10 cellular contexts compared by ENCODE assay signal in genomic region chr12:6181583-6182278, GRCh38. TPM values are rescaled to one million over a fixed set of nuclear protein-coding genes. Genes with fewer than 3 reads are reported as not detected.
DNase-seq lines count a peak whose midpoint lies in the region; ATAC-seq and TF ChIP-seq lines count a peak whose summit lies in the region.
"Had no signal": no experiment of that assay in that cellular context is flagged by ENCODE, and none has a peak within 500 bp of the region (broad histone marks: within the 10 kb centered on the region; RNA-seq: fewer than 3 reads in every experiment).

No MANE protein-coding gene starts in this region.

- H3K27ac Mint-ChIP-seq in activated naive CD8-positive, alpha-beta T cell: peak overlapping the region; percentile 67
- H3K27ac Mint-ChIP-seq in activated naive CD8-positive, alpha-beta T cell treated with anti-CD3 and anti-CD28 coated beads for 36 hours: no peak overlapping the region
- no peak overlapping the region for H3K27ac Mint-ChIP-seq in activated CD4-positive, alpha-beta memory T cell treated with anti-CD3 and anti-CD28 coated beads, Interleukin-2, amount 10 ng/mL, durations not matched to agents 7 days and 5 days
- H3K27ac Mint-ChIP-seq: activated CD4-positive, alpha-beta T cell treated with anti-CD3 and anti-CD28 coated beads, Interleukin-2, amount 10 ng/mL, durations not matched to agents 24 days and 14 days had no signal

- no peak overlapping the region for H3K23ac ChIP-seq in neuronal stem cell (ENCODE audit: low read depth, low read length, poor library complexity)

- peak overlapping the region; percentile 82 for H2BK12ac ChIP-seq in neuronal stem cell (ENCODE audit: low read length)

- H3K4me1 Mint-ChIP-seq in activated naive CD8-positive, alpha-beta T cell (ENCODE audit: low read depth): no peaks in the 10 kb centered on the region
- H3K4me1 Mint-ChIP-seq in activated naive CD8-positive, alpha-beta T cell treated with anti-CD3 and anti-CD28 coated beads for 36 hours: no peaks in the 10 kb centered on the region
- H3K4me1 Mint-ChIP-seq in activated CD4-positive, alpha-beta memory T cell treated with anti-CD3 and anti-CD28 coated beads, Interleukin-2, amount 10 ng/mL, durations not matched to agents 7 days and 5 days: no peaks in the 10 kb centered on the region
- H3K4me1 Mint-ChIP-seq: activated CD4-positive, alpha-beta T cell treated with anti-CD3 and anti-CD28 coated beads, Interleukin-2, amount 10 ng/mL, durations not matched to agents 24 days and 14 days had no signal

- H3K9me3 Mint-ChIP-seq in activated naive CD8-positive, alpha-beta T cell (ENCODE audit: low read depth): no peaks in the 10 kb centered on the region
- no peaks in the 10 kb centered on the region for H3K9me3 Mint-ChIP-seq in activated naive CD8-positive, alpha-beta T cell treated with anti-CD3 and anti-CD28 coated beads for 36 hours
- H3K9me3 Mint-ChIP-seq in activated CD4-positive, alpha-beta memory T cell treated with anti-CD3 and anti-CD28 coated beads, Interleukin-2, amount 10 ng/mL, durations not matched to agents 7 days and 5 days: no peaks in the 10 kb centered on the region
- H3K9me3 Mint-ChIP-seq: activated CD4-positive, alpha-beta T cell treated with anti-CD3 and anti-CD28 coated beads, Interleukin-2, amount 10 ng/mL, durations not matched to agents 24 days and 14 days had no signal

- no peak overlapping the region for H4K8ac ChIP-seq in neuronal stem cell (ENCODE audit: low read depth, low read length)

- H2BK5ac ChIP-seq in neuronal stem cell (ENCODE audit: low read length): no peak overlapping the region

- peak overlapping the region; percentile 10 for H2AFZ ChIP-seq in neuronal stem cell (ENCODE audit: low read length)

- H3K4me3 ChIP-seq in dorsolateral prefrontal cortex (peak overlapping the region in 3 of 59 donors; percentile 5 to 20 (median 11)), neuronal stem cell (ENCODE audit: low read length in 2 of 2) (no peak overlapping the region), upper lobe of left lung (no peak overlapping the region)

- H2AK5ac ChIP-seq in neuronal stem cell (ENCODE audit: low read depth, low read length): no peak overlapping the region

- H3K79me1 ChIP-seq in neuronal stem cell (ENCODE audit: low read depth, low read length): no peaks in the 10 kb centered on the region

- no CpG with 5 or more reads among the region's 17 CpGs for WGBS in neuronal stem cell (ENCODE audit: extremely low coverage in 2 of 2, insufficient read length in 2 of 2, insufficient replicate concordance in 1 of 2), 2 donors
- 48 to 50% methylated on average over 17 of the region's 17 CpGs for WGBS in upper lobe of left lung, 2 donors

- H3K36me3 Mint-ChIP-seq in activated naive CD8-positive, alpha-beta T cell: no peaks in the 10 kb centered on the region
- no peaks in the 10 kb centered on the region for H3K36me3 Mint-ChIP-seq in activated naive CD8-positive, alpha-beta T cell treated with anti-CD3 and anti-CD28 coated beads for 36 hours
- no peaks in the 10 kb centered on the region for H3K36me3 Mint-ChIP-seq in activated CD4-positive, alpha-beta memory T cell treated with anti-CD3 and anti-CD28 coated beads, Interleukin-2, amount 10 ng/mL, durations not matched to agents 7 days and 5 days (ENCODE audit: low read depth)

- POLR2A ChIA-PET in activated CD4-positive, alpha-beta memory T cell treated with anti-CD3 and anti-CD28 coated beads, Interleukin-2, amount 10 ng/mL, durations not matched to agents 7 days and 5 days (lab: Charles Lee): no interaction called here

- no peak overlapping the region for H2BK120ac ChIP-seq in neuronal stem cell (ENCODE audit: low read depth, low read length)

- H3K4me1 ChIP-seq in neuronal stem cell (ENCODE audit: control insufficient read depth in 2 of 2, insufficient read depth in 1 of 2, low read depth in 1 of 2, low read length in 2 of 2) (peaks cover 26 to 29% of the 10 kb centered on the region in 2 donors), upper lobe of left lung (peaks cover 47 to 53% (median 49%) of the 10 kb centered on the region in 4 donors)

- CTCF ChIA-PET in activated CD4-positive, alpha-beta memory T cell treated with anti-CD3 and anti-CD28 coated beads, Interleukin-2, amount 10 ng/mL, durations not matched to agents 7 days and 5 days (lab: Charles Lee): no interaction called here

- no peaks in the 10 kb centered on the region for H3K27me3 Mint-ChIP-seq in activated naive CD8-positive, alpha-beta T cell
- no peaks in the 10 kb centered on the region for H3K27me3 Mint-ChIP-seq in activated naive CD8-positive, alpha-beta T cell treated with anti-CD3 and anti-CD28 coated beads for 36 hours
- H3K27me3 Mint-ChIP-seq in activated CD4-positive, alpha-beta memory T cell treated with anti-CD3 and anti-CD28 coated beads, Interleukin-2, amount 10 ng/mL, durations not matched to agents 7 days and 5 days: peaks cover 13% of the 10 kb centered on the region

- H3K9ac ChIP-seq in neuronal stem cell (ENCODE audit: low read depth, low read length, poor library complexity): no peak overlapping the region

- no peak for DNase-seq in activated naive CD8-positive, alpha-beta T cell treated with anti-CD3 and anti-CD28 coated beads for 36 hours
- DNase-seq in dorsolateral prefrontal cortex (peak in 2 of 10 donors; percentile 26 to 41), neuronal stem cell (ENCODE audit: low spot score) (no peak), upper lobe of left lung (no peak), NCI-H69 (lab: John Stamatoyannopoulos, UW) (no peak)
- no peak for DNase-seq in activated CD4-positive, alpha-beta memory T cell treated with anti-CD3 and anti-CD28 coated beads, Interleukin-2, amount 10 ng/mL, durations not matched to agents 7 days and 5 days
- DNase-seq: activated CD4-positive, alpha-beta T cell treated with anti-CD3 and anti-CD28 coated beads, Interleukin-2, amount 10 ng/mL, durations not matched to agents 24 days and 14 days; stimulated activated CD4-positive, alpha-beta T cell treated with anti-CD3 and anti-CD28 coated beads, Interleukin-1b, Interleukin-23, amount 100 ng/mL, for 48 hours had no signal

- peak overlapping the region; percentile 20 for H3K18ac ChIP-seq in neuronal stem cell (ENCODE audit: low read length)

- H3K36me3 ChIP-seq in neuronal stem cell (replicated peaks in 1 of 2; ENCODE audit: control insufficient read depth in 2 of 2, insufficient read depth in 2 of 2, low read length in 2 of 2): no peaks in the 10 kb centered on the region
- no peaks in the 10 kb centered on the region for H3K36me3 ChIP-seq in upper lobe of left lung

- ATAC-seq in upper lobe of left lung (ENCODE audit: low FRiP score in 2 of 2) (no peak), GM18498 (IDR thresholded peaks at IDR 0.05; ENCODE audit: unreplicated experiment) (no peak)

- TF ChIP-seq EP300 in upper lobe of left lung (IDR thresholded peaks at IDR 0.05): peak in 1 of 4 donors; percentile 40

- peak overlapping the region in 58 of 59 donors; percentile 6 to 87 (median 74) for H3K27ac ChIP-seq in dorsolateral prefrontal cortex
- no peak overlapping the region for H3K27ac ChIP-seq in neuronal stem cell (replicated peaks; ENCODE audit: low read length)
- peak overlapping the region; percentile 60 to 85 (median 82) for H3K27ac ChIP-seq in upper lobe of left lung

- peak overlapping the region; percentile 71 for H2BK15ac ChIP-seq in neuronal stem cell (ENCODE audit: low read length)

- H3K4me2 ChIP-seq in neuronal stem cell (ENCODE audit: insufficient read depth, low read length, poor library complexity, severe bottlenecking): no peak overlapping the region

- no peak overlapping the region for H3K14ac ChIP-seq in neuronal stem cell (ENCODE audit: low read length)

- H3K4me3 Mint-ChIP-seq in activated naive CD8-positive, alpha-beta T cell: no peak overlapping the region
- no peak overlapping the region for H3K4me3 Mint-ChIP-seq in activated naive CD8-positive, alpha-beta T cell treated with anti-CD3 and anti-CD28 coated beads for 36 hours
- H3K4me3 Mint-ChIP-seq in activated CD4-positive, alpha-beta memory T cell treated with anti-CD3 and anti-CD28 coated beads, Interleukin-2, amount 10 ng/mL, durations not matched to agents 7 days and 5 days: no peak overlapping the region
- H3K4me3 Mint-ChIP-seq: activated CD4-positive, alpha-beta T cell treated with anti-CD3 and anti-CD28 coated beads, Interleukin-2, amount 10 ng/mL, durations not matched to agents 24 days and 14 days had no signal

- H3K27me3 ChIP-seq in dorsolateral prefrontal cortex (no peaks in the 10 kb centered on the region), neuronal stem cell (ENCODE audit: control insufficient read depth in 3 of 3, insufficient read depth in 3 of 3, low read depth in 1 of 3, low read length in 3 of 3) (no peaks in the 10 kb centered on the region), upper lobe of left lung (no peaks in the 10 kb centered on the region)

- H3K9me3 ChIP-seq in neuronal stem cell (replicated peaks in 1 of 2; ENCODE audit: control insufficient read depth in 2 of 2, insufficient read depth in 1 of 2, low read depth in 1 of 2, low read length in 2 of 2) (no peaks in the 10 kb centered on the region), upper lobe of left lung (no peaks in the 10 kb centered on the region)

- intact Hi-C loops in dorsolateral prefrontal cortex (cut with DNase I): no loop called here

- no peak overlapping the region for H4K91ac ChIP-seq in neuronal stem cell (ENCODE audit: low read depth, low read length, poor library complexity)

- no peak overlapping the region for H3K4ac ChIP-seq in neuronal stem cell (ENCODE audit: low read length)

- no peak for TF ChIP-seq CTCF in dorsolateral prefrontal cortex (IDR thresholded peaks at IDR 0.05 in 54 of 56, conservative IDR thresholded peaks at IDR 0.05 in 2 of 56; ENCODE audit: low read depth in 1 of 56, partially characterized antibody in 56 of 56)
- no peak for TF ChIP-seq CTCF in upper lobe of left lung (IDR thresholded peaks at IDR 0.05)

- no peak for TF ChIP-seq POLR2A in upper lobe of left lung (IDR thresholded peaks at IDR 0.05)

RNA-seq across cellular contexts. Expression of gene CD9, which starts 18.5 kb away (rescaled TPM):
- 10 to 100 TPM; 16.2 to 18.1 TPM for total RNA-seq in activated naive CD8-positive, alpha-beta T cell treated with anti-CD3 and anti-CD28 coated beads for 36 hours
- total RNA-seq in dorsolateral prefrontal cortex (100 to 1,000 TPM in 60 of 120 experiments, 10 to 100 TPM in 60; 29.3 to 364 (median 99.0) TPM), upper lobe of left lung (100 to 1,000 TPM in 5 of 6 donors, 10 to 100 TPM in 1; 96.4 to 716 (median 484) TPM)
- polyA plus RNA-seq in neuronal stem cell (2013, experiment 1 of 2): 6.3 TPM
- polyA plus RNA-seq in neuronal stem cell (2013, experiment 2 of 2): 6.4 TPM
- total RNA-seq in activated CD4-positive, alpha-beta memory T cell treated with anti-CD3 and anti-CD28 coated beads, Interleukin-2, amount 10 ng/mL, durations not matched to agents 7 days and 5 days: 1 to 10 TPM in 1 of 2 experiments, under 1 TPM in 1; 0.90 to 1.0 TPM

RNA-seq across cellular contexts. Expression of gene VWF, which starts 57.3 kb away (rescaled TPM):
- under 1 TPM; 0.24 to 0.25 TPM for total RNA-seq in activated naive CD8-positive, alpha-beta T cell treated with anti-CD3 and anti-CD28 coated beads for 36 hours
- total RNA-seq in dorsolateral prefrontal cortex: 100 to 1,000 TPM in 52 of 120 experiments, 10 to 100 TPM in 68; 40.1 to 267 (median 91.6) TPM
- polyA plus RNA-seq in neuronal stem cell (2013, experiment 1 of 2): 0.24 TPM
- 0.25 TPM for polyA plus RNA-seq in neuronal stem cell (2013, experiment 2 of 2)
- total RNA-seq in upper lobe of left lung: 100 to 1,000 TPM; 292 to 543 (median 360) TPM
- total RNA-seq in activated CD4-positive, alpha-beta memory T cell treated with anti-CD3 and anti-CD28 coated beads, Interleukin-2, amount 10 ng/mL, durations not matched to agents 7 days and 5 days: not detected
- total RNA-seq: activated CD4-positive, alpha-beta T cell treated with anti-CD3 and anti-CD28 coated beads, Interleukin-2, amount 10 ng/mL, durations not matched to agents 24 days and 14 days had no signal

Comparison
In these comparisons a context has a peak if more than half of its experiments do, and no peak if none do; other contexts are left out.
1. RNA of gene CD9, which starts 18.5 kb away (total RNA-seq): 96.4 to 716 TPM in upper lobe of left lung, 29.3 to 364 TPM in dorsolateral prefrontal cortex and 16.2 to 18.1 TPM in activated naive CD8-positive, alpha-beta T cell treated with anti-CD3 and anti-CD28 coated beads for 36 hours; 0.90 to 1.0 TPM in activated CD4-positive, alpha-beta memory T cell treated with anti-CD3 and anti-CD28 coated beads, Interleukin-2, amount 10 ng/mL, durations not matched to agents 7 days and 5 days; every median in the first group is over 4 times any median in the second.
2. RNA of gene VWF, which starts 57.3 kb away (total RNA-seq): 292 to 543 TPM in upper lobe of left lung and 40.1 to 267 TPM in dorsolateral prefrontal cortex; 0.24 to 0.25 TPM in activated naive CD8-positive, alpha-beta T cell treated with anti-CD3 and anti-CD28 coated beads for 36 hours and not detected in activated CD4-positive, alpha-beta memory T cell treated with anti-CD3 and anti-CD28 coated beads, Interleukin-2, amount 10 ng/mL, durations not matched to agents 7 days and 5 days; every median in the first group is over 10 times any median in the second.